Comparison of ENCODE assay signal across 14 cellular contexts in the genomic region with DNA sequence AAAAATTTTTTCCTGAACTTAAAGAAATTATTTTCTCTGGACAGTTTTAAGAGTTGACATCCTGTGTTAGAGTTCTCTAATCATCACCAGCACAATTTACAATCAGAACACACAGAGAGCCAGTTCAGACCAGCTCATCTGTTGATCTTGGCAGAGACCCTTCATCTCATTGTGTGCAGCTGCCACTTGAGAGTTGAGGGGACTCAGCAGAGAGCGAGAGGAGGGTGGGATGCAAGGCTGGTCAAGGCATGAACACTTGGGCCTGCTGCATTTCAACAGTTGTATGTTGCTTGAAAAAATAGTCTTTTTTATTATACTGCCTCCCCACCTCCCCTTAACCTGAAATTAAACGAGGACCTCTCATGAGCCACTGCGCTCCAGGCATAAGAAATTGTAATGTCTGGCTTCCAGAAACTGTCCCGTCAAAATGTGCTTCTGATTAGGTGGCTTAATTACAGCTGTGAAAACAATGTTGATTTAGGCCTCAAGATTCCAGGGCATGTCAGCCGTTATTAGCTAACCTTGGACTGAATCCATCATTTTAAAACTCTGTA.
DNase-seq lines count a peak whose midpoint lies in the region; ATAC-seq, FAIRE-seq and TF ChIP-seq lines count a peak whose summit lies in the region.
"Had no signal": no experiment of that assay in that cellular context is flagged by ENCODE, and none has a peak within 500 bp of the region (broad histone marks: within the 10 kb centered on the region; RNA-seq: fewer than 3 reads in every experiment).

No MANE protein-coding gene starts in this region.

- no peak overlapping the region for H4K5ac ChIP-seq in mesendoderm (ENCODE audit: low read length)

- ATAC-seq in HG02763 (IDR thresholded peaks at IDR 0.05; ENCODE audit: unreplicated experiment), result no peak

- no peaks in the 10 kb centered on the region for H4K20me1 ChIP-seq in mammary epithelial cell (ENCODE audit: insufficient read depth, low read length)

- H3K9me3 ChIP-seq in SK-N-MC (ENCODE audit: low read depth, low read length), result peaks cover 12% of the 10 kb centered on the region
- H3K9me3 ChIP-seq in kidney (ENCODE audit: control insufficient read depth in 1 of 2, low read length in 2 of 2), result peaks cover 5% of the 10 kb centered on the region in 2 donors
- H3K9me3 ChIP-seq in mammary epithelial cell (replicated peaks; ENCODE audit: insufficient read depth, low read length), result no peaks in the 10 kb centered on the region
- H3K9me3 ChIP-seq: suprapubic skin had no signal

- H3K23ac ChIP-seq in mesendoderm (ENCODE audit: low read length), result no peak overlapping the region

- in situ Hi-C loops in mammary epithelial cell (cut with MboI; ENCODE audit: low sequenced_read_pairs in 2 of 2), result no loop called here

- WGBS in mesendoderm (ENCODE audit: extremely low coverage, insufficient coverage, low lambda C conversion rate), result no CpG with 5 or more reads among the region's 5 CpGs
- 89% methylated on average over 4 of the region's 5 CpGs for WGBS in mammary epithelial cell (ENCODE audit: low coverage, missing lambda C conversion rate)

- BruUV-seq in mammary epithelial cell (replicated peaks; lab: Mats Ljungman, UMichigan), result no TSS peak

- no peak overlapping the region for H3K4me3 ChIP-seq in AG10803 (ENCODE audit: low read length)
- peak overlapping the region; percentile 47 for H3K4me3 ChIP-seq in SK-N-MC
- no peak overlapping the region for H3K4me3 ChIP-seq in kidney (ENCODE audit: low read length in 2 of 2)
- no peak overlapping the region for H3K4me3 ChIP-seq in mesendoderm (ENCODE audit: low read length)
- no peak overlapping the region for H3K4me3 ChIP-seq in mammary epithelial cell (replicated peaks in 1 of 3; ENCODE audit: insufficient read depth in 1 of 3, low read depth in 2 of 3, low read length in 3 of 3)
- H3K4me3 ChIP-seq: suprapubic skin had no signal

- no peak overlapping the region for H3K4ac ChIP-seq in mesendoderm (ENCODE audit: low read depth, low read length)

- H3K9ac ChIP-seq in SK-N-MC (ENCODE audit: insufficient read length), result no peak overlapping the region
- no peak overlapping the region for H3K9ac ChIP-seq in kidney (ENCODE audit: low read length in 2 of 2)
- no peak overlapping the region for H3K9ac ChIP-seq in mesendoderm (ENCODE audit: low read length)
- no peak overlapping the region for H3K9ac ChIP-seq in mammary epithelial cell (ENCODE audit: insufficient read depth, low read length)

- H3K18ac ChIP-seq in mesendoderm (ENCODE audit: low read length), result no peak overlapping the region

- no peak for FAIRE-seq in kidney (lab: Jason Lieb, UNC)
- FAIRE-seq: frontal cortex had no signal

- H3K4me1 ChIP-seq in kidney (ENCODE audit: control insufficient read depth in 1 of 2, insufficient read depth in 1 of 2, low read depth in 1 of 2, low read length in 2 of 2) (no peaks in the 10 kb centered on the region), mesendoderm (ENCODE audit: control insufficient read depth, low read depth, low read length) (no peaks in the 10 kb centered on the region), mammary epithelial cell (ENCODE audit: insufficient read depth, low read length) (no peaks in the 10 kb centered on the region)
- H3K4me1 ChIP-seq: suprapubic skin had no signal

- H4K8ac ChIP-seq in mesendoderm (ENCODE audit: low read depth, low read length), result no peak overlapping the region

- dilution Hi-C loops in mammary epithelial cell (cut with HindIII; ENCODE audit: low sequenced_read_pairs), result no loop called here

- H3K79me1 ChIP-seq in mesendoderm (ENCODE audit: low read length), result no peaks in the 10 kb centered on the region

- TF ChIP-seq CTCF in AG10803 (conservative IDR thresholded peaks at IDR 0.05; ENCODE audit: low read length), result no peak
- TF ChIP-seq CTCF in kidney (IDR thresholded peaks at IDR 0.05; ENCODE audit: borderline replicate concordance, extremely low read depth, insufficient read depth), result no peak
- no peak for TF ChIP-seq CTCF in mammary epithelial cell (conservative IDR thresholded peaks at IDR 0.05 in 1 of 2, IDR thresholded peaks at IDR 0.05 in 1 of 2; ENCODE audit: extremely low read depth in 1 of 2, insufficient read depth in 1 of 2, low read depth in 1 of 2, low read length in 2 of 2)

- H2BK15ac ChIP-seq in mesendoderm (replicated peaks; ENCODE audit: low read depth), result no peak overlapping the region

- DNase-seq in AG10803 (ENCODE audit: low read depth) (peak; percentile 89), LHCN-M2 (ENCODE audit: low read depth) (peak; percentile 92), SK-N-MC (ENCODE audit: low read depth, low spot score) (no peak), kidney (peak; percentile 38), activated gamma-delta T cell treated with Interleukin-2 at 50 U/mL for 16 hours (no peak), mesendoderm (no peak), mammary epithelial cell (no peak)
- DNase-seq: activated CD4-positive, alpha-beta T cell treated with anti-CD3 and anti-CD28 coated beads, Interleukin-2, amount 50 U/mL, for 1 hour; amygdala; CD4-positive, alpha-beta memory T cell; Karpas-422 had no signal

- H3K36me3 ChIP-seq in SK-N-MC (ENCODE audit: insufficient read depth, low read length) (peaks cover 75% of the 10 kb centered on the region), kidney (ENCODE audit: control insufficient read depth in 1 of 2, insufficient read depth in 2 of 2, low read length in 2 of 2) (no peaks in the 10 kb centered on the region), mesendoderm (ENCODE audit: control insufficient read depth, insufficient read depth, low read length) (no peaks in the 10 kb centered on the region), mammary epithelial cell (ENCODE audit: insufficient read depth, low read length) (no peaks in the 10 kb centered on the region)
- H3K36me3 ChIP-seq: suprapubic skin had no signal

- no peak overlapping the region for H2AK5ac ChIP-seq in mesendoderm (ENCODE audit: low read length)

- H3K56ac ChIP-seq in mesendoderm (ENCODE audit: low read length), result no peak overlapping the region

- intact Hi-C loops in kidney (cut with DNase I) (no loop called here), mammary epithelial cell (cut with micrococcal nuclease) (no loop called here)

- CTCF ChIA-PET in mammary epithelial cell (lab: Charles Lee; ENCODE audit: low non-redundant PET), result no interaction called here

- no peaks in the 10 kb centered on the region for H3K27me3 ChIP-seq in mesendoderm (ENCODE audit: insufficient read depth, low read length, poor library complexity)
- no peaks in the 10 kb centered on the region for H3K27me3 ChIP-seq in mammary epithelial cell (ENCODE audit: insufficient read depth, low read length)
- H3K27me3 ChIP-seq: suprapubic skin had no signal

- no peak overlapping the region for H2BK5ac ChIP-seq in mesendoderm (ENCODE audit: low read length)

- H3K79me2 ChIP-seq in mesendoderm (ENCODE audit: control insufficient read depth, insufficient read depth, low read length) (no peaks in the 10 kb centered on the region), mammary epithelial cell (ENCODE audit: insufficient read depth, low read length) (no peaks in the 10 kb centered on the region)

- H2AFZ ChIP-seq in mammary epithelial cell (ENCODE audit: low read depth, low read length), result no peak overlapping the region

- H2BK120ac ChIP-seq in mesendoderm (ENCODE audit: low read depth, low read length), result no peak overlapping the region

- H3K27ac ChIP-seq in SK-N-MC (peak overlapping the region; percentile 92), kidney (ENCODE audit: low read depth in 2 of 2, low read length in 2 of 2) (no peak overlapping the region), mesendoderm (ENCODE audit: low read depth, low read length) (no peak overlapping the region), mammary epithelial cell (ENCODE audit: insufficient read depth, low read depth, low read length) (no peak overlapping the region)
- H3K27ac ChIP-seq: suprapubic skin had no signal

- no peak overlapping the region for H3K4me2 ChIP-seq in mesendoderm (ENCODE audit: low read length)
- H3K4me2 ChIP-seq in mammary epithelial cell (ENCODE audit: insufficient read depth, low read depth, low read length), result no peak overlapping the region

Comparison
In these comparisons a context has a peak if more than half of its experiments do, and no peak if none do; other contexts are left out.
1. DNase-seq: peak in AG10803 (single experiment), LHCN-M2 (single experiment) and kidney (single experiment); none in SK-N-MC (single experiment), activated gamma-delta T cell treated with Interleukin-2 at 50 U/mL for 16 hours (single experiment), mesendoderm (single experiment) and mammary epithelial cell (single experiment).